Comparison of ENCODE assay signal across 8 cellular contexts in the genomic region with DNA sequence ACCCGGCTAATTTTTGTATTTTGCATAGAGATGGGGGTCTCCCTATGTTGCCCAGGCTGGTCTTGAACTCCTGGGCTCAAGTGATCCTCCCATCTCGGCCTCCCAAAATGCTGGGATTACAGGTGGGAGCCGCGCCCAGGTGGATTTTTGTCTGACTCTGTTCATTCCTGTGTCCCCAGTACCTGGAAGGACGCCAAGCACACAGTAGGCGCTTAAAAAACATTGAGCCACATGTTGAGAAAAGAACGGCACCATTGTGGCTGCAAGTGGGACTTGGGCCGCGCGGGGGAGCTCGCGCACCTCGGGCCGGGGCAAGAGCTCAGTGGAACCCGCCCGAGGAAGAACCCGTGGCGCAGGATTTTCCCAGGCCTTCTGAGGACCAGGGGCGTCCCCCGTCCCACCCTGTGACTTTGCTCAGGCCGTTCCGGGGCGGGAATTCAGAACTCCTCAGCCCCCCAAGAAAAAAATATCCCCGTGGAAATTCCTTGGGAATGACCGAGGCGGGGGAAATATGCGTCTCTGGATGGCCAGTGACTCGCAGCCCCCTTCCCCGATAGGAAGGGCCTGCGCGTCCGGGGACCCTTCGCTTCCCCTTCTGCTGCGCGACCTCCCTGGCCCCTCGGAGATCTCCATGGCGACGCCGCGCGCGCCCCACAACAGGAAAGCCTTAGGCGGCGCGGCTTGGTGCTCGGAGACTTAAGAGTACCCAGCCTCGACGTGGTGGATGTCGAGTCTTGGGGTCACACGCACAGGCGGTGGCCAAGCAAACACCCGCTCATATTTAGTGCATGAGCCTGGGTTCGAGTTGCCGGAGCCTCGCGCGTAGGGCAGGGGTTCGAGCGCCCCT.
DNase-seq lines count a peak whose midpoint lies in the region; ATAC-seq lines count a peak whose summit lies in the region.

No MANE protein-coding gene starts in this region.

- ATAC-seq in HG02759 (IDR thresholded peaks at IDR 0.05; ENCODE audit: unreplicated experiment) (peak; percentile 41), HG03095 (IDR thresholded peaks at IDR 0.05; ENCODE audit: unreplicated experiment) (no peak)

- DNase-seq in DMS153 treated with DMSO at 0.1 percent for 48 hours (lab: John Stamatoyannopoulos, UW; ENCODE audit: unreplicated experiment) (peak; percentile 35), NCI-H82 treated with DMSO at 0.1 percent for 48 hours (lab: John Stamatoyannopoulos, UW; ENCODE audit: unreplicated experiment) (peak; percentile 15), medulla oblongata (ENCODE audit: extremely low spot score) (peak; percentile 77)
- peak; percentile 65 to 81 for DNase-seq in activated CD8-positive, alpha-beta memory T cell treated with anti-CD3 and anti-CD28 coated beads for 1 hour (ENCODE audit: extremely low read depth in 1 of 2, low read depth in 1 of 2)
- peak; percentile 80 for DNase-seq in effector CD8-positive, alpha-beta T cell (lab: John Stamatoyannopoulos, UW)
- peak; percentile 71 to 89 (median 77) for DNase-seq in stimulated activated CD4-positive, alpha-beta T cell treated with anti-CD3 and anti-CD28 coated beads, TNF-alpha, amount 100 ng/mL, for 1 hour (ENCODE audit: low read depth in 3 of 3, low spot score in 1 of 3)

Comparison
In these comparisons a context has a peak if more than half of its experiments do, and no peak if none do; other contexts are left out.
1. DNase-seq: peak in every context shown above with its lines; median percentile 80 in effector CD8-positive, alpha-beta T cell; 77 in medulla oblongata; 77 in stimulated activated CD4-positive, alpha-beta T cell treated with anti-CD3 and anti-CD28 coated beads, TNF-alpha, amount 100 ng/mL, for 1 hour; 73 in activated CD8-positive, alpha-beta memory T cell treated with anti-CD3 and anti-CD28 coated beads for 1 hour; 35 in DMS153 treated with DMSO at 0.1 percent for 48 hours; 15 in NCI-H82 treated with DMSO at 0.1 percent for 48 hours.